8 cellular contexts compared by ENCODE assay signal in the genomic region with DNA sequence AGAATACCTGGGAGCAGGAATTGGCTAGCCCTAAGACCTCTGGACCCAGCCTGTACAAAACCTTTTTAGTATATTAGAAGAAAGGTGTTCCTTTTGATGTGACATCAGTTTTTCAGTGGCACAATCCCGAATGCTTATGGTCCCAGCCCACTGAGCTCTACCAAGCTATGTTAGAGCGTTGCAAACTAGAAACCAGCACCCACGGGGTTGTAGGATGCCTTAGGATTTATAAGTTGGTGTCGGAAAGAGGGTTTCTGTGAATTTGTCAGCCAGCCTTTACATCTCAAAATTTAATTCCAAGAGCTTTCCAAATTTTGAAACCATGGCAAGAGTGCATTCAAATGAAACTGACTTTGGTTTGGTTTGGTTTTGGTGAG. TPM values are rescaled to one million over a fixed set of nuclear protein-coding genes. Genes with fewer than 3 reads are reported as not detected.
DNase-seq lines count a peak whose midpoint lies in the region; ATAC-seq, FAIRE-seq and TF ChIP-seq lines count a peak whose summit lies in the region.

No MANE protein-coding gene starts in this region.

- H3K36me3 ChIP-seq in right lobe of liver (peaks cover 3 to 11% (median 4%) of the 10 kb centered on the region in 4 donors), upper lobe of right lung (peaks cover 9% of the 10 kb centered on the region)

- H3K4me2 ChIP-seq in A549 = peak overlapping the region; percentile 65

- in situ Hi-C loops in astrocyte of the cerebellum (cut with HindIII; ENCODE audit: low sequenced_read_pairs) = no loop called here

- H3K4me3 ChIP-seq in A549 (peak overlapping the region; percentile 90), astrocyte of the cerebellum (ENCODE audit: low read depth, low read length) (peak overlapping the region; percentile 93), right lobe of liver (peak overlapping the region; percentile 88 to 97 (median 90)), upper lobe of right lung (peak overlapping the region; percentile 95)

- TF ChIP-seq RAD21 in A549 (conservative IDR thresholded peaks at IDR 0.05 in 1 of 2, IDR thresholded peaks at IDR 0.05 in 1 of 2) = no peak

- no peaks in the 10 kb centered on the region for H3K9me3 ChIP-seq in A549
- H3K9me3 ChIP-seq in right lobe of liver = no peaks in the 10 kb centered on the region
- H3K9me3 ChIP-seq in upper lobe of right lung = no peaks in the 10 kb centered on the region

- H3K4me1 ChIP-seq in A549 (peaks cover 17% of the 10 kb centered on the region; the same call in 2 of the 3 replicates), right lobe of liver (peaks cover 0 to 14% (median 0%) of the 10 kb centered on the region in 4 donors), upper lobe of right lung (peaks cover 18% of the 10 kb centered on the region)

- FAIRE-seq in A549 (lab: Jason Lieb, UNC) = no peak

- TF ChIP-seq CTCF in A549 (IDR thresholded peaks at IDR 0.05) = no peak
- TF ChIP-seq CTCF in astrocyte of the cerebellum (IDR thresholded peaks at IDR 0.05; ENCODE audit: low read depth, low read length, missing control alignments) = no peak
- TF ChIP-seq CTCF in right lobe of liver (IDR thresholded peaks at IDR 0.05) = no peak
- TF ChIP-seq CTCF in upper lobe of right lung (IDR thresholded peaks at IDR 0.05) = no peak

- H3K27ac ChIP-seq in A549 (peak overlapping the region in 1 of 2 experiments; percentile 57; a peak in 3 of 6 replicates), right lobe of liver (no peak overlapping the region), upper lobe of right lung (peak overlapping the region; percentile 91)

- TF ChIP-seq EP300 in A549 (IDR thresholded peaks at IDR 0.05) = no peak

- intact Hi-C loops in right lobe of liver (cut with DNase I) = no loop called here
- intact Hi-C loops in upper lobe of right lung (cut with DNase I) = no loop called here

- POLR2A ChIA-PET in A549 (lab: Yijun Ruan, JAX) = no interaction called here

- CTCF ChIA-PET in A549 (lab: Yijun Ruan, JAX) = interaction anchor here (1.3 to 1.8 kb wide), 3 partner anchors 43 to 591 kb away, joined by 3 to 8 read pairs (median 5); no protein-coding TSS in a partner anchor

- DNase-seq in A549 (ENCODE audit: low read depth in 1 of 2, low spot score in 1 of 2) = no peak
- no peak for DNase-seq in astrocyte of the cerebellum (ENCODE audit: low read depth)
- DNase-seq in right lobe of liver = no peak
- DNase-seq in upper lobe of right lung = no peak
- no peak for DNase-seq in ecto neural progenitor cell (ENCODE audit: low spot score)
- DNase-seq in SIG-M5 treated with dmso at 0.1 percent for 504 hours (lab: John Stamatoyannopoulos, UW; ENCODE audit: unreplicated experiment) = no peak

- no peaks in the 10 kb centered on the region for H3K27me3 ChIP-seq in right lobe of liver
- H3K27me3 ChIP-seq in upper lobe of right lung = no peaks in the 10 kb centered on the region

- ATAC-seq in A549 = peak; percentile 45 to 60; a peak in 5 of 6 replicates
- ATAC-seq in GM19395 (IDR thresholded peaks at IDR 0.05; ENCODE audit: unreplicated experiment) = peak; percentile 42
- ATAC-seq in HG03439 (IDR thresholded peaks at IDR 0.05; ENCODE audit: unreplicated experiment) = peak; percentile 16
- ATAC-seq in right lobe of liver = peak; percentile 7 to 45 (median 19)
- no peak for ATAC-seq in upper lobe of right lung

- no peak for TF ChIP-seq POLR2A in A549 (IDR thresholded peaks at IDR 0.05; ENCODE audit: low read length)
- TF ChIP-seq POLR2A in right lobe of liver (IDR thresholded peaks at IDR 0.05) = no peak

- 0% methylated on average over 3 of the region's 4 CpGs for WGBS in A549 (ENCODE audit: missing lambda C conversion rate)
- 0% methylated on average over 4 of the region's 4 CpGs for WGBS in right lobe of liver (ENCODE audit: insufficient coverage, low coverage, low lambda C conversion rate, missing lambda C conversion rate)

TF ChIP-seq in A549, 52 proteins besides CTCF, POLR2A, EP300 and RAD21:
- TF ChIP-seq RNF2 (IDR thresholded peaks at IDR 0.05; ENCODE audit: borderline replicate concordance, low read depth) = 0 out of 2 replicates have a peak, but pooled peaks have one; percentile 43
- TF ChIP-seq EHMT2 (IDR thresholded peaks at IDR 0.05; ENCODE audit: low read depth) = no peak
TF ChIP-seq in A549: peak in this region for 1.

RNA-seq across cellular contexts. Expression of gene LMAN1, which starts 0.5 kb away (rescaled TPM):
- polyA plus RNA-seq in A549 (2011; rRNA removed) = 73.4 and 94.0 TPM in 2 replicates
- polyA plus RNA-seq in A549 (2012; cell fraction: cytosol; rRNA removed) = 15.6 and 17.5 TPM in 2 replicates
- polyA plus RNA-seq in A549 (2012; cell fraction: nucleus; rRNA removed) = 18.3 and 24.8 TPM in 2 replicates
- 53.7 to 56.2 TPM (median 56.0 TPM) in 3 replicates for polyA plus RNA-seq in A549 (2017; fragmentation: RNase III; extraction: RNeasy Plus Mini Kit Qiagen cat#74134 plus additional on column Dnase treatment)
- polyA minus RNA-seq in A549 (2011; rRNA and poly(A)+ RNA removed) = 29.9 and 35.1 TPM in 2 replicates
- total RNA-seq in right lobe of liver = 100 to 1,000 TPM in 4 of 6 experiments, 10 to 100 TPM in 2; 67.8 to 136 (median 108) TPM
- 63.1 TPM for total RNA-seq in upper lobe of right lung

RNA-seq across cellular contexts. Expression of gene CPLX4, which starts 41.1 kb away (rescaled TPM):
- not detected in 2 replicates for polyA plus RNA-seq in A549 (2011; rRNA removed)
- polyA plus RNA-seq in A549 (2012; cell fraction: cytosol; rRNA removed) = not detected in 2 replicates
- not detected in 2 replicates for polyA plus RNA-seq in A549 (2012; cell fraction: nucleus; rRNA removed)
- not detected in 3 replicates for polyA plus RNA-seq in A549 (2017; fragmentation: RNase III; extraction: RNeasy Plus Mini Kit Qiagen cat#74134 plus additional on column Dnase treatment)
- polyA minus RNA-seq in A549 (2011; rRNA and poly(A)+ RNA removed) = not detected in 2 replicates
- total RNA-seq in right lobe of liver = under 1 TPM in 1 of 6 experiments, not detected in 5; 0.10 TPM
- not detected for total RNA-seq in upper lobe of right lung
